Comparison of ENCODE assay signal across 1 cellular context in the genomic region with DNA sequence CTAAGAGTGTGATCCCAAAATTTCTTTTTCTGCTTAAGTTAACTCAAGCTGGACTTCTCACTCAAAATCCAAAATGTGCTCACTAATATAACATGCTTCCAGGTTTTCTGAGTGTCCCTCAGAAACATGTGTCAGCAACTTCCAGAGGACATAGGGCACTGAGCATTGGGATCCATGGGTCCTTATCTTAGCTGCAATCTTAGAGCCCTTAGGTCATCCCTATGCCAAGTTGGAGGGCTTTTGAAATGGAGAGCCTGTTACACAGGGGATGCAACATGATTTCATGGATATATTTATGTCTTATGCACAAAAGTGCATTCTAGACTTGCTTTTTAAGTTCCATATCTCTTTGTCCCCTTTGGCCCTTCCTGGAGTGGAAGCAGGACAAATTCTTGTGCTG.
TF ChIP-seq lines count a peak whose summit lies in the region.

No MANE protein-coding gene starts in this region.

TF ChIP-seq in HepG2, 621 proteins besides CTCF, POLR2A, EP300 and RAD21 (continued from another document):
- TF ChIP-seq THAP9 (CRISPR knock-in tag; IDR thresholded peaks at IDR 0.05; ENCODE audit: borderline replicate concordance) (no peak), HCFC1 (IDR thresholded peaks at IDR 0.05; ENCODE audit: low read depth, low read length) (no peak), ZNF883 (CRISPR knock-in tag; IDR thresholded peaks at IDR 0.05; ENCODE audit: not compliant biosample characterization) (no peak), SUZ12 (IDR thresholded peaks at IDR 0.05; ENCODE audit: low read depth, low read length) (no peak), CREB3 (CRISPR knock-in tag; IDR thresholded peaks at IDR 0.05) (no peak), ZNF543 (CRISPR knock-in tag; IDR thresholded peaks at IDR 0.05) (no peak), ZNF484 (CRISPR knock-in tag; IDR thresholded peaks at IDR 0.05; ENCODE audit: borderline replicate concordance, low read depth) (no peak), ONECUT2 (CRISPR knock-in tag; IDR thresholded peaks at IDR 0.05) (no peak)
- TF ChIP-seq, protein P1, sequence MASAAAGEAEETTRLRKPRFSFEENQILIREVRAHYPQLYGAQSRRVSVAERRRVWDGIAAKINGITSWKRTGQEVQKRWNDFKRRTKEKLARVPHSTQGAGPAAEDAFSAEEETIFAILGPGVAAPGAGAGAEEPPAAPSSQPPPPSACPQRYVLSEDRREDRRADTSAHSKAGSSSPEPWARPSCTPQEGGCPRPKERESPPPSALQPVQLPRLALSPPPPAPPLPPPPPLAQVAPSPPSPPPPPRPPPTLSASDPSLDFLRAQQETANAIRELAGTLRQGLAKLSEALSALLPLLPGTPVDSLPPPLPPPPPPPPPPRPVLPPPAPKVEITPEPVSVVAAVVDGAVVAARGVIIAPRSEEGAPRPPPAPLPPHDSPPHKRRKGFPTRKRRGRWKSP (CRISPR knock-in tag; IDR thresholded peaks at IDR 0.05), result no peak
